29 cellular contexts compared by ENCODE assay signal in genomic region chr12:43979450-43979849, GRCh38.
"Had no signal": no experiment of that assay in that cellular context is flagged by ENCODE, and none has a peak within 500 bp of the region (broad histone marks: within the 10 kb centered on the region; RNA-seq: fewer than 3 reads in every experiment).

No MANE protein-coding gene starts in this region.

- H3K4me3 Mint-ChIP-seq: stimulated activated effector memory CD8-positive, alpha-beta T cell treated with anti-CD3 and anti-CD28 coated beads, Interleukin-12 subunit alpha, Interleukin-12 subunit beta, amount 100 ng/mL, for 72 hours; stimulated activated memory B cell treated with anti-CD40 and anti-IgM and Interleukin-4, amounts not matched to agents 10 μg/mL and 1 μg/mL and 100 μg/mL, for 72 hours; stimulated activated naive B cell treated with anti-CD40 and anti-IgM and Interleukin-4, amounts not matched to agents 10 μg/mL and 1 μg/mL and 100 μg/mL, for 72 hours; stimulated activated naive CD8-positive, alpha-beta T cell treated with anti-CD3 and anti-CD28 coated beads, Interleukin-15, amount 100 ng/mL, for 72 hours; stimulated activated naive CD8-positive, alpha-beta T cell treated with anti-CD3 and anti-CD28 coated beads, Interleukin-15, Interleukin-2, amounts not matched to agents 100 ng/mL and 50 ng/mL, for 24 hours; type B pancreatic cell had no signal

- H3K27me3 ChIP-seq: stomach, suprapubic skin, testis, thyroid gland, tibial artery, tibial nerve, transverse colon, upper lobe of left lung, upper lobe of right lung, uterus, vagina had no signal

- H3K36me3 ChIP-seq: stomach, suprapubic skin, thoracic aorta, thyroid gland, tibial artery, tibial nerve, transverse colon, upper lobe of left lung, upper lobe of right lung, uterus, vagina had no signal

- DNase-seq: stimulated activated CD4-positive, alpha-beta T cell treated with anti-CD3 and anti-CD28 coated beads, Interleukin-2, amount 100 ng/mL, for 48 hours; stimulated activated CD4-positive, alpha-beta T cell treated with anti-CD3 and anti-CD28 coated beads, Interleukin-4, amount 100 ng/mL, for 1 hour; stimulated activated CD4-positive, alpha-beta T cell treated with anti-CD3 and anti-CD28 coated beads, Interleukin-4, amount 100 ng/mL, for 24 hours; stimulated activated CD4-positive, alpha-beta T cell treated with anti-CD3 and anti-CD28 coated beads, Interleukin-4, amount 100 ng/mL, for 4 hours; stimulated activated CD8-positive, alpha-beta memory T cell treated with anti-CD3 and anti-CD28 coated beads, Interleukin-4, amount 100 ng/mL, for 48 hours; stimulated activated naive B cell treated with anti-CD40 and anti-IgM and Interleukin-4, amounts not matched to agents 10 μg/mL and 1 μg/mL and 100 μg/mL, for 72 hours; stimulated activated naive CD4-positive, alpha-beta T cell; stimulated activated naive CD4-positive, alpha-beta T cell treated with Interleukin-2 at 50 U/mL for 16 hours; stimulated activated naive CD8-positive, alpha-beta T cell treated with anti-CD3 and anti-CD28 coated beads, Interleukin-15, amount 100 ng/mL, for 72 hours; stimulated activated naive CD8-positive, alpha-beta T cell treated with anti-CD3 and anti-CD28 coated beads, Interleukin-15, Interleukin-2, amounts not matched to agents 100 U/mL and 50 U/mL, for 24 hours; stomach; substantia nigra; testis; thyroid gland; tibial artery; transverse colon; trophoblast cell; upper lobe of left lung; upper lobe of right lung; uterus had no signal

- H3K4me1 Mint-ChIP-seq: stimulated activated effector memory CD8-positive, alpha-beta T cell treated with anti-CD3 and anti-CD28 coated beads, Interleukin-12 subunit alpha, Interleukin-12 subunit beta, amount 100 ng/mL, for 72 hours; stimulated activated memory B cell treated with anti-CD40 and anti-IgM and Interleukin-4, amounts not matched to agents 10 μg/mL and 1 μg/mL and 100 μg/mL, for 72 hours; stimulated activated naive B cell treated with anti-CD40 and anti-IgM and Interleukin-4, amounts not matched to agents 10 μg/mL and 1 μg/mL and 100 μg/mL, for 72 hours; stimulated activated naive CD8-positive, alpha-beta T cell treated with anti-CD3 and anti-CD28 coated beads, Interleukin-15, amount 100 ng/mL, for 72 hours had no signal

- H3K9me3 ChIP-seq: suprapubic skin, testis, thoracic aorta, thyroid gland, tibial artery, transverse colon, upper lobe of right lung, uterus, vagina had no signal

- H3K4me3 ChIP-seq: stomach, suprapubic skin, testis, thoracic aorta, thyroid gland, tibial artery, tibial nerve, transverse colon, upper lobe of left lung, upper lobe of right lung, uterus, vagina had no signal

- H3K4me1 ChIP-seq: suprapubic skin, testis, tibial artery, transverse colon, upper lobe of left lung, upper lobe of right lung, uterus, vagina had no signal

- H3K27ac ChIP-seq: stomach, suprapubic skin, testis, thoracic aorta, thyroid gland, tibial artery, tibial nerve, transverse colon, upper lobe of left lung, upper lobe of right lung, uterus, vagina had no signal

- H3K27me3 Mint-ChIP-seq: stimulated activated memory B cell treated with anti-CD40 and anti-IgM and Interleukin-4, amounts not matched to agents 10 μg/mL and 1 μg/mL and 100 μg/mL, for 72 hours; stimulated activated naive B cell treated with anti-CD40 and anti-IgM and Interleukin-4, amounts not matched to agents 10 μg/mL and 1 μg/mL and 100 μg/mL, for 72 hours; stimulated activated naive CD8-positive, alpha-beta T cell treated with anti-CD3 and anti-CD28 coated beads, Interleukin-15, amount 100 ng/mL, for 72 hours; stimulated activated naive CD8-positive, alpha-beta T cell treated with anti-CD3 and anti-CD28 coated beads, Interleukin-15, Interleukin-2, amounts not matched to agents 100 ng/mL and 50 ng/mL, for 24 hours; type B pancreatic cell had no signal

- H3K9me3 Mint-ChIP-seq: stimulated activated effector memory CD8-positive, alpha-beta T cell treated with anti-CD3 and anti-CD28 coated beads, Interleukin-12 subunit alpha, Interleukin-12 subunit beta, amount 100 ng/mL, for 72 hours had no signal

- ATAC-seq: stimulated activated effector memory CD8-positive, alpha-beta T cell treated with anti-CD3 and anti-CD28 coated beads, Interleukin-12 subunit alpha, Interleukin-12 subunit beta, amount 100 ng/mL, for 72 hours; stimulated activated memory B cell treated with anti-CD40 and anti-IgM and Interleukin-4, amounts not matched to agents 10 μg/mL and 1 μg/mL and 100 μg/mL, for 72 hours; stimulated activated naive B cell treated with anti-CD40 and anti-IgM and Interleukin-4, amounts not matched to agents 10 μg/mL and 1 μg/mL and 100 μg/mL, for 72 hours; stimulated activated naive CD8-positive, alpha-beta T cell treated with anti-CD3 and anti-CD28 coated beads, Interleukin-15, amount 100 ng/mL, for 72 hours; stimulated activated naive CD8-positive, alpha-beta T cell treated with anti-CD3 and anti-CD28 coated beads, Interleukin-15, Interleukin-2, amounts not matched to agents 100 U/mL and 50 U/mL, for 24 hours; upper lobe of right lung had no signal

- FAIRE-seq: urothelium cell line had no signal

- H3K36me3 Mint-ChIP-seq: stimulated activated effector memory CD8-positive, alpha-beta T cell treated with anti-CD3 and anti-CD28 coated beads, Interleukin-12 subunit alpha, Interleukin-12 subunit beta, amount 100 ng/mL, for 72 hours had no signal

- H3K27ac Mint-ChIP-seq: stimulated activated effector memory CD8-positive, alpha-beta T cell treated with anti-CD3 and anti-CD28 coated beads, Interleukin-12 subunit alpha, Interleukin-12 subunit beta, amount 100 ng/mL, for 72 hours; stimulated activated memory B cell treated with anti-CD40 and anti-IgM and Interleukin-4, amounts not matched to agents 10 μg/mL and 1 μg/mL and 100 μg/mL, for 72 hours; stimulated activated naive B cell treated with anti-CD40 and anti-IgM and Interleukin-4, amounts not matched to agents 10 μg/mL and 1 μg/mL and 100 μg/mL, for 72 hours; stimulated activated naive CD8-positive, alpha-beta T cell treated with anti-CD3 and anti-CD28 coated beads, Interleukin-15, amount 100 ng/mL, for 72 hours; stimulated activated naive CD8-positive, alpha-beta T cell treated with anti-CD3 and anti-CD28 coated beads, Interleukin-15, Interleukin-2, amounts not matched to agents 100 ng/mL and 50 ng/mL, for 24 hours; type B pancreatic cell had no signal
